Comparison of ENCODE assay signal across 12 cellular contexts in genomic region chr2:64626963-64627760, GRCh38. TPM values are rescaled to one million over a fixed set of nuclear protein-coding genes. Genes with fewer than 3 reads are reported as not detected.
DNase-seq lines count a peak whose midpoint lies in the region; ATAC-seq and TF ChIP-seq lines count a peak whose summit lies in the region.
"Had no signal": no experiment of that assay in that cellular context is flagged by ENCODE, and none has a peak within 500 bp of the region (broad histone marks: within the 10 kb centered on the region; RNA-seq: fewer than 3 reads in every experiment).

No MANE protein-coding gene starts in this region.

- no peaks in the 10 kb centered on the region for H3K9me3 ChIP-seq in prostate gland

- WGBS in prostate gland: 43% methylated on average over 27 of the region's 27 CpGs

- POLR2A ChIA-PET in naive thymus-derived CD8-positive, alpha-beta T cell (lab: Charles Lee): interaction anchor here (0.7 to 1.0 kb wide), 3 partner anchors 13 to 31 kb away, joined by 3 read pairs; no protein-coding TSS in a partner anchor

- DNase-seq in C1 segment of cervical spinal cord (lab: John Stamatoyannopoulos, UW) (peak in 11 of 14 donors; percentile 17 to 81 (median 54)), NCI-H1417 treated with DMSO at 0.1 percent for 48 hours (lab: John Stamatoyannopoulos, UW) (peak; percentile 86), amygdala (lab: John Stamatoyannopoulos, UW) (peak in 42 of 56 donors; percentile 17 to 77 (median 48)), AML-193 (lab: John Stamatoyannopoulos, UW) (no peak), prostate gland (ENCODE audit: low spot score) (no peak)
- DNase-seq in naive thymus-derived CD8-positive, alpha-beta T cell: no peak
- DNase-seq in activated naive CD4-positive, alpha-beta T cell (lab: John Stamatoyannopoulos, UW): no peak
- DNase-seq: activated B cell treated with CpG ODN at 0.5 μM for 24 hours; CD4-positive, CD25-positive, alpha-beta regulatory T cell; effector memory CD8-positive, alpha-beta T cell; naive B cell had no signal

- H3K27me3 ChIP-seq in prostate gland (replicated peaks; ENCODE audit: insufficient read depth): no peaks in the 10 kb centered on the region

- no peaks in the 10 kb centered on the region for H3K9me3 Mint-ChIP-seq in nephron
- H3K9me3 Mint-ChIP-seq in naive thymus-derived CD8-positive, alpha-beta T cell: no peaks in the 10 kb centered on the region
- H3K9me3 Mint-ChIP-seq: activated B cell treated with CpG ODN at 0.5 μM for 24 hours; CD4-positive, CD25-positive, alpha-beta regulatory T cell; effector memory CD8-positive, alpha-beta T cell; naive B cell had no signal

- TF ChIP-seq CTCF in nephron (IDR thresholded peaks at IDR 0.05; ENCODE audit: unreplicated experiment in 3 of 3): no peak
- no peak for TF ChIP-seq CTCF in prostate gland (IDR thresholded peaks at IDR 0.05)

- no peak overlapping the region for H3K4me3 ChIP-seq in prostate gland

- no peaks in the 10 kb centered on the region for H3K4me1 ChIP-seq in prostate gland (replicated peaks)

- peak overlapping the region; percentile 56 to 87 (median 85) for H3K27ac Mint-ChIP-seq in nephron
- H3K27ac Mint-ChIP-seq in naive thymus-derived CD8-positive, alpha-beta T cell: peak overlapping the region in 3 of 10 donors; percentile 9 to 72 (median 12)
- H3K27ac Mint-ChIP-seq: activated B cell treated with CpG ODN at 0.5 μM for 24 hours; effector memory CD8-positive, alpha-beta T cell had no signal

- H3K36me3 ChIP-seq in prostate gland: no peaks in the 10 kb centered on the region

- no peak for TF ChIP-seq POLR2A in prostate gland (IDR thresholded peaks at IDR 0.05)

- ATAC-seq in naive thymus-derived CD8-positive, alpha-beta T cell: no peak
- ATAC-seq: effector memory CD8-positive, alpha-beta T cell had no signal

- H3K4me3 Mint-ChIP-seq in nephron: no peak overlapping the region
- H3K4me3 Mint-ChIP-seq in naive thymus-derived CD8-positive, alpha-beta T cell: no peak overlapping the region
- H3K4me3 Mint-ChIP-seq: activated B cell treated with CpG ODN at 0.5 μM for 24 hours; CD4-positive, CD25-positive, alpha-beta regulatory T cell; effector memory CD8-positive, alpha-beta T cell had no signal

- H3K4me1 Mint-ChIP-seq in nephron: peaks cover 70% of the 10 kb centered on the region
- peaks cover 5 to 20% (median 12%) of the 10 kb centered on the region in 4 donors for H3K4me1 Mint-ChIP-seq in naive thymus-derived CD8-positive, alpha-beta T cell

- H3K27me3 Mint-ChIP-seq in nephron (ENCODE audit: low read depth): peaks cover 3% of the 10 kb centered on the region
- no peaks in the 10 kb centered on the region for H3K27me3 Mint-ChIP-seq in naive thymus-derived CD8-positive, alpha-beta T cell
- H3K27me3 Mint-ChIP-seq: activated B cell treated with CpG ODN at 0.5 μM for 24 hours; CD4-positive, CD25-positive, alpha-beta regulatory T cell; naive B cell had no signal

- peaks cover 9% of the 10 kb centered on the region for H3K36me3 Mint-ChIP-seq in nephron (ENCODE audit: low read depth)
- peaks cover 0 to 9% (median 1%) of the 10 kb centered on the region in 3 donors for H3K36me3 Mint-ChIP-seq in naive thymus-derived CD8-positive, alpha-beta T cell

- peak overlapping the region in 1 of 2 donors; percentile 26 for H3K27ac ChIP-seq in prostate gland

- intact Hi-C loops in prostate gland (cut with DNase I): no loop called here

RNA-seq across cellular contexts. Expression of gene SERTAD2, which starts 26.6 kb away (rescaled TPM):
- 10 to 100 TPM; 33.0 to 34.5 TPM for total RNA-seq in naive thymus-derived CD8-positive, alpha-beta T cell
- 1 to 10 TPM; 5.5 to 9.2 (median 6.1) TPM for polyA plus RNA-seq in naive thymus-derived CD8-positive, alpha-beta T cell
- 10 to 100 TPM; 15.3 to 26.0 TPM for total RNA-seq in prostate gland

Comparison
In these comparisons a context has a peak if more than half of its experiments do, and no peak if none do; other contexts are left out.
1. DNase-seq: peak in C1 segment of cervical spinal cord (11 of 14), NCI-H1417 treated with DMSO at 0.1 percent for 48 hours (single experiment) and amygdala (42 of 56); none in AML-193 (0 of 2), naive thymus-derived CD8-positive, alpha-beta T cell (0 of 10), activated naive CD4-positive, alpha-beta T cell (0 of 4) and prostate gland (single experiment).